Comparison of ENCODE assay signal across 1 cellular context in genomic region chr17:74780443-74781238, GRCh38.
TF ChIP-seq lines count a peak whose summit lies in the region.

No MANE protein-coding gene starts in this region.

TF ChIP-seq in endothelial cell of umbilical vein, 7 proteins besides CTCF, POLR2A, EP300 and RAD21 (continued from another document):
- no peak for TF ChIP-seq MAX (IDR thresholded peaks at IDR 0.05; ENCODE audit: insufficient read depth, insufficient read length)
- TF ChIP-seq POLR2AphosphoS5 (IDR thresholded peaks at IDR 0.05; ENCODE audit: insufficient read depth, low read depth, low read length) = no peak
- TF ChIP-seq FOS (IDR thresholded peaks at IDR 0.05; ENCODE audit: borderline replicate concordance, insufficient read depth, low read length) = no peak
